In the genomic region with DNA sequence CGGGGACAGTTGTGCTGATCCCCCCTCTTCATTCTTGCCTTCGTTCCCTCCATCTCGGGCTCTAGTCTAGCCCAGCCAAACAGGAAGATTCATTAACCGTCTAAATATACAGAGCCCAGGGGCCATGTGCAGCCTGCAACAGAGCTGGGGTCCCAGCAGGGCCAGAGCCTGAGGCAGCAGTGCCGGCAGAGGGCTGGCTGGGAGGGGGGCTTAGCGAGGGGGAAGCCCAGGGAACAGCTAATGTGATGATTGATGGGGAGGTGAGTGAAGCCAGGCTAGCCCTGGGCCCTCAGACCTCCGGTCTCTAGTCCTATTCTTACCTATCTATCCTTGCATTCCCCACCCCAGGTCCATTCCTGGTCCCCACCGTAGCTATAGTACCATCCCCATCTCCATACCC, we compare ENCODE assay signal across 30 cellular contexts.
"Had no signal": no experiment of that assay in that cellular context is flagged by ENCODE, and none has a peak within 500 bp of the region (broad histone marks: within the 10 kb centered on the region; RNA-seq: fewer than 3 reads in every experiment).

No MANE protein-coding gene starts in this region.

- H3K9me3 ChIP-seq: left lung, lower lobe of right lung, neutrophil, ovary, stomach, testis, thyroid gland, transverse colon, upper lobe of left lung, vagina had no signal

- DNase-seq: hypothalamus; immature natural killer cell; kidney; left colon; left lung; lower lobe of right lung; mammary epithelial cell; mesenchymal stem cell; naive thymus-derived CD8-positive, alpha-beta T cell; nephron progenitor cell; occipital lobe; ovary; retina; right cardiac atrium; stimulated activated CD4-positive, alpha-beta T cell treated with anti-CD3 and anti-CD28 coated beads, Interleukin-12 subunit alpha, Interleukin-12 subunit beta, amount 100 ng/mL, for 4 hours; stimulated activated CD4-positive, alpha-beta T cell treated with anti-CD3 and anti-CD28 coated beads, Interleukin-15, amount 100 ng/mL, for 24 hours; stimulated activated CD4-positive, alpha-beta T cell treated with anti-CD3 and anti-CD28 coated beads, Interleukin-2, amount 100 ng/mL, for 24 hours; stimulated activated CD4-positive, alpha-beta T cell treated with anti-CD3 and anti-CD28 coated beads, Interleukin-4, amount 100 ng/mL, for 1 hour; stimulated activated naive B cell treated with anti-CD40 and anti-IgM and Interleukin-4, amounts not matched to agents 10 μg/mL and 1 μg/mL and 100 μg/mL, for 72 hours; stimulated activated naive CD8-positive, alpha-beta T cell treated with anti-CD3 and anti-CD28 coated beads, Interleukin-15, Interleukin-2, amounts not matched to agents 100 U/mL and 50 U/mL, for 24 hours; stomach; testis; thyroid gland; transverse colon; upper lobe of left lung had no signal

- H2AFZ ChIP-seq: neural progenitor cell had no signal

- H3K27ac ChIP-seq: left lung, lower lobe of right lung, neural progenitor cell, neutrophil, ovary, skin epidermis, stomach, testis, thyroid gland, transverse colon, upper lobe of left lung, vagina had no signal

- H3K36me3 ChIP-seq: left lung, lower lobe of right lung, neural progenitor cell, neutrophil, ovary, stomach, thyroid gland, transverse colon, upper lobe of left lung, vagina had no signal

- H3K4me1 ChIP-seq: left lung, lower lobe of right lung, neural progenitor cell, testis, thyroid gland, upper lobe of left lung, vagina had no signal

- H3K4me2 ChIP-seq: neural progenitor cell had no signal

- ATAC-seq: left colon; left lung; lower lobe of right lung; naive thymus-derived CD8-positive, alpha-beta T cell; right cardiac atrium; sciatic nerve; stimulated activated naive B cell treated with anti-CD40 and anti-IgM and Interleukin-4, amounts not matched to agents 10 μg/mL and 1 μg/mL and 100 μg/mL, for 72 hours; stimulated activated naive CD8-positive, alpha-beta T cell treated with anti-CD3 and anti-CD28 coated beads, Interleukin-15, Interleukin-2, amounts not matched to agents 100 U/mL and 50 U/mL, for 24 hours had no signal

- H3K9ac ChIP-seq: neural progenitor cell had no signal

- H3K27me3 ChIP-seq: left lung, neural progenitor cell, neutrophil, ovary, testis, thyroid gland, transverse colon, upper lobe of left lung, vagina had no signal

- H3K4me3 ChIP-seq: left lung, lower lobe of right lung, neural progenitor cell, ovary, skin epidermis, stomach, testis, thyroid gland, transverse colon, upper lobe of left lung, vagina had no signal
